ENCODE assay signal across 18 cellular contexts in genomic region chr2:45131587-45131986, GRCh38.
DNase-seq lines count a peak whose midpoint lies in the region; TF ChIP-seq lines count a peak whose summit lies in the region.
"Had no signal": no experiment of that assay in that cellular context is flagged by ENCODE, and none has a peak within 500 bp of the region (broad histone marks: within the 10 kb centered on the region; RNA-seq: fewer than 3 reads in every experiment).

No MANE protein-coding gene starts in this region.

- no peaks in the 10 kb centered on the region; the same call in 1 of the 2 replicates for H3K27me3 Mint-ChIP-seq in H9 (ENCODE audit: low read depth)

- H3K18ac ChIP-seq in H9 (ENCODE audit: insufficient read length, low read depth, low read length), result no peak overlapping the region

- H3K27ac Mint-ChIP-seq in H9, result no peak overlapping the region
- H3K27ac Mint-ChIP-seq: activated CD4-positive, alpha-beta memory T cell treated with anti-CD3 and anti-CD28 coated beads, Interleukin-2, amount 10 ng/mL, durations not matched to agents 7 days and 5 days; activated naive CD8-positive, alpha-beta T cell; naive thymus-derived CD4-positive, alpha-beta T cell had no signal

- H3K9ac ChIP-seq in H9 (ENCODE audit: extremely low read depth, insufficient read length, low read length), result no peak overlapping the region

- DNase-seq in HT1080 (ENCODE audit: low read depth) (peak; percentile 92), RPMI7951 (ENCODE audit: low read depth) (peak; percentile 97), cardiac fibroblast (ENCODE audit: low read depth in 2 of 2) (peak; percentile 55 to 75), testis (peak; percentile 65), H9 (no peak), NCI-H2029 treated with DMSO at 0.1 percent for 48 hours (lab: John Stamatoyannopoulos, UW) (no peak), caudate nucleus (lab: John Stamatoyannopoulos, UW) (no peak)
- DNase-seq: activated CD4-positive, alpha-beta memory T cell treated with anti-CD3 and anti-CD28 coated beads, Interleukin-2, amount 10 ng/mL, durations not matched to agents 7 days and 5 days; activated T-cell treated with anti-CD3 and anti-CD28 coated beads, Interleukin-2, amount 50 U/mL, for 48 hours; DMS 273 treated with DMSO at 0.1 percent for 48 hours; esophagus squamous epithelium; heart left ventricle; islet precursor cell; naive thymus-derived CD4-positive, alpha-beta T cell; NCI-H1694 treated with DMSO at 0.1 percent for 48 hours had no signal

- H3K9me3 Mint-ChIP-seq in H9, result no peaks in the 10 kb centered on the region
- H3K9me3 Mint-ChIP-seq: activated CD4-positive, alpha-beta memory T cell treated with anti-CD3 and anti-CD28 coated beads, Interleukin-2, amount 10 ng/mL, durations not matched to agents 7 days and 5 days had no signal

- H3K4ac ChIP-seq in H9 (ENCODE audit: low read depth, low read length), result no peak overlapping the region

- H3K56ac ChIP-seq in H9 (ENCODE audit: insufficient read length, low read depth, low read length), result no peak overlapping the region

- no peak overlapping the region for H2AFZ ChIP-seq in H9 (ENCODE audit: low read length)

- H2BK20ac ChIP-seq in H9 (ENCODE audit: low read depth, low read length, poor library complexity, severe bottlenecking), result no peak overlapping the region

- WGBS in testis, 2 donors, result 46 to 70% methylated on average over 14 of the region's 14 CpGs
- no CpG with 5 or more reads among the region's 14 CpGs for WGBS in H9 (ENCODE audit: extremely low coverage, insufficient read length, low lambda C conversion rate)

- H4K5ac ChIP-seq in H9 (ENCODE audit: insufficient read length, low read depth, low read length), result no peak overlapping the region

- peaks cover 7 to 10% of the 10 kb centered on the region in 2 experiments for H3K4me1 Mint-ChIP-seq in H9
- H3K4me1 Mint-ChIP-seq: activated CD4-positive, alpha-beta memory T cell treated with anti-CD3 and anti-CD28 coated beads, Interleukin-2, amount 10 ng/mL, durations not matched to agents 7 days and 5 days had no signal

- H3K79me1 ChIP-seq in H9 (ENCODE audit: insufficient read depth, low read depth, low read length, poor library complexity, severe bottlenecking), result no peaks in the 10 kb centered on the region

- no peaks in the 10 kb centered on the region for H3K23me2 ChIP-seq in H9 (ENCODE audit: insufficient read length, low read depth, low read length, poor library complexity, severe bottlenecking)

- H3K4me2 ChIP-seq in H9 (ENCODE audit: insufficient read depth, insufficient read length, low read length), result no peak overlapping the region
- H3K4me2 ChIP-seq: smooth muscle cell had no signal

- no peaks in the 10 kb centered on the region for H3K36me3 Mint-ChIP-seq in H9 (ENCODE audit: insufficient read depth in 1 of 3, low read depth in 3 of 3)
- H3K36me3 Mint-ChIP-seq: activated naive CD8-positive, alpha-beta T cell; naive thymus-derived CD4-positive, alpha-beta T cell had no signal

- H4K20me1 ChIP-seq in H9 (ENCODE audit: control insufficient read depth, insufficient read depth, insufficient read length), result no peaks in the 10 kb centered on the region

- H3T11ph ChIP-seq in H9 (ENCODE audit: low read length), result no peak overlapping the region

- intact Hi-C loops in testis (cut with DNase I; ENCODE audit: low total_unique reads), result no loop called here

- no peak overlapping the region for H2BK5ac ChIP-seq in H9 (ENCODE audit: insufficient read length, low read length)

- H3K4me3 Mint-ChIP-seq in H9, result no peak overlapping the region
- H3K4me3 Mint-ChIP-seq: activated CD4-positive, alpha-beta memory T cell treated with anti-CD3 and anti-CD28 coated beads, Interleukin-2, amount 10 ng/mL, durations not matched to agents 7 days and 5 days; activated naive CD8-positive, alpha-beta T cell; naive thymus-derived CD4-positive, alpha-beta T cell had no signal

- H2BK15ac ChIP-seq in H9 (ENCODE audit: low read depth, low read length), result no peak overlapping the region

- no peak for TF ChIP-seq CTCF in cardiac fibroblast (IDR thresholded peaks at IDR 0.05; ENCODE audit: low read depth, low read length)
- TF ChIP-seq CTCF in testis (IDR thresholded peaks at IDR 0.05), result no peak
- TF ChIP-seq CTCF in H9 (conservative IDR thresholded peaks at IDR 0.05), result no peak

- H2BK120ac ChIP-seq in H9 (ENCODE audit: low read depth, low read length, poor library complexity, severe bottlenecking), result no peak overlapping the region

- H3K23ac ChIP-seq in H9 (ENCODE audit: insufficient read length, low read depth, low read length), result no peak overlapping the region

- H4K8ac ChIP-seq in H9 (replicated peaks; ENCODE audit: insufficient read length, low read depth, low read length), result no peak overlapping the region

- H3K36me3 ChIP-seq in testis (ENCODE audit: low read depth, missing control alignments), result no peaks in the 10 kb centered on the region
- H3K36me3 ChIP-seq: cardiac muscle cell, esophagus squamous epithelium, heart left ventricle had no signal

- H2AK5ac ChIP-seq in H9 (ENCODE audit: insufficient read length, low read length), result no peak overlapping the region

- no peak overlapping the region for H4K91ac ChIP-seq in H9 (ENCODE audit: insufficient read length, low read depth, low read length)

- H3K4me3 ChIP-seq in cardiac fibroblast (replicated peaks in 1 of 2; ENCODE audit: low read depth in 2 of 2, low read length in 2 of 2) (no peak overlapping the region), testis (peak overlapping the region; percentile 31)
- H3K4me3 ChIP-seq: cardiac muscle cell, esophagus squamous epithelium, heart left ventricle, smooth muscle cell had no signal

- H3K79me2 ChIP-seq in H9 (ENCODE audit: insufficient read depth, low read length), result no peaks in the 10 kb centered on the region

- H3K9me3 ChIP-seq in testis (no peaks in the 10 kb centered on the region), H9 (ENCODE audit: control insufficient read depth, low read depth, low read length) (no peaks in the 10 kb centered on the region)
- H3K9me3 ChIP-seq: esophagus squamous epithelium, heart left ventricle had no signal

- no peaks in the 10 kb centered on the region for H3K27me3 ChIP-seq in testis
- H3K27me3 ChIP-seq in H9 (ENCODE audit: insufficient read depth, low read length), result no peaks in the 10 kb centered on the region; the same call in 1 of the 2 replicates
- H3K27me3 ChIP-seq: cardiac muscle cell, heart left ventricle had no signal

- H2BK12ac ChIP-seq in H9 (ENCODE audit: insufficient read length, low read depth, low read length), result no peak overlapping the region

- H3K4me1 ChIP-seq in testis (peaks cover 5% of the 10 kb centered on the region), H9 (ENCODE audit: insufficient read depth, low read length) (no peaks in the 10 kb centered on the region; the same call in 1 of the 2 replicates)
- H3K4me1 ChIP-seq: esophagus squamous epithelium had no signal

- H3K27ac ChIP-seq in testis, result no peak overlapping the region
- H3K27ac ChIP-seq in H9 (ENCODE audit: insufficient read length, low read depth, low read length), result no peak overlapping the region
- H3K27ac ChIP-seq in caudate nucleus (ENCODE audit: low read depth, low read length), result no peak overlapping the region
- H3K27ac ChIP-seq: cardiac muscle cell, esophagus squamous epithelium, heart left ventricle had no signal

- TF ChIP-seq POLR2A in testis (IDR thresholded peaks at IDR 0.05), result no peak

- H3K14ac ChIP-seq in H9 (ENCODE audit: insufficient read depth, low read length), result no peak overlapping the region

Comparison
In these comparisons a context has a peak if more than half of its experiments do, and no peak if none do; other contexts are left out.
1. DNase-seq: peak in HT1080 (single experiment), RPMI7951 (single experiment), cardiac fibroblast (2 of 2) and testis (single experiment); none in H9 (single experiment), NCI-H2029 treated with DMSO at 0.1 percent for 48 hours (single experiment) and caudate nucleus (0 of 61).
2. H3K4me3 ChIP-seq: peak in testis (2 of 2); none in cardiac fibroblast (0 of 2).